10 cellular contexts compared by ENCODE assay signal in genomic region chr4:70863099-70863790, GRCh38. TPM values are rescaled to one million over a fixed set of nuclear protein-coding genes. Genes with fewer than 3 reads are reported as not detected.
DNase-seq lines count a peak whose midpoint lies in the region; ATAC-seq and TF ChIP-seq lines count a peak whose summit lies in the region.
"Had no signal": no experiment of that assay in that cellular context is flagged by ENCODE, and none has a peak within 500 bp of the region (broad histone marks: within the 10 kb centered on the region; RNA-seq: fewer than 3 reads in every experiment).

No MANE protein-coding gene starts in this region.

- intact Hi-C loops in activated CD4-positive, alpha-beta T cell treated with anti-CD3 and anti-CD28 coated beads for 36 hours (cut with DNase I, micrococcal nuclease), result loop anchor here in 1 of 2 experiments (1.0 kb wide), 1 partner anchor 23 kb away; no protein-coding TSS in a partner anchor

- no peaks in the 10 kb centered on the region for H3K9me3 Mint-ChIP-seq in activated CD4-positive, alpha-beta T cell treated with anti-CD3 and anti-CD28 coated beads for 36 hours (ENCODE audit: low read depth)
- H3K9me3 Mint-ChIP-seq in memory B cell (no peaks in the 10 kb centered on the region), HFFc6 (no peaks in the 10 kb centered on the region)

- peak; percentile 40 for DNase-seq in activated CD4-positive, alpha-beta T cell treated with anti-CD3 and anti-CD28 coated beads for 36 hours
- DNase-seq in activated CD4-positive, alpha-beta T cell treated with anti-CD3 and anti-CD28 coated beads for 4 hours, result no peak
- no peak for DNase-seq in memory B cell (ENCODE audit: low spot score in 2 of 2)
- DNase-seq in HFFc6, result no peak
- no peak for DNase-seq in activated gamma-delta T cell treated with Interleukin-2 at 50 U/mL for 16 hours
- no peak for DNase-seq in GM19238 (ENCODE audit: insufficient read length, low spot score)
- DNase-seq: NCI-H526 treated with DMSO at 0.1 percent for 48 hours, substantia nigra had no signal

- CTCF ChIA-PET in activated CD4-positive, alpha-beta T cell treated with anti-CD3 and anti-CD28 coated beads for 36 hours (lab: Charles Lee), result no interaction called here

- peaks cover 13% of the 10 kb centered on the region for H3K4me1 Mint-ChIP-seq in activated CD4-positive, alpha-beta T cell treated with anti-CD3 and anti-CD28 coated beads for 36 hours
- H3K4me1 Mint-ChIP-seq in memory B cell, result peaks cover 5% of the 10 kb centered on the region
- H3K4me1 Mint-ChIP-seq in HFFc6 (ENCODE audit: low read depth), result peaks cover 6% of the 10 kb centered on the region; the same call in 1 of the 2 replicates

- POLR2A ChIA-PET in activated CD4-positive, alpha-beta T cell treated with anti-CD3 and anti-CD28 coated beads for 36 hours (lab: Charles Lee), result no interaction called here

- H3K36me3 Mint-ChIP-seq in activated CD4-positive, alpha-beta T cell treated with anti-CD3 and anti-CD28 coated beads for 36 hours (ENCODE audit: low read depth), result no peaks in the 10 kb centered on the region
- H3K36me3 Mint-ChIP-seq in memory B cell, result no peaks in the 10 kb centered on the region
- no peaks in the 10 kb centered on the region for H3K36me3 Mint-ChIP-seq in HFFc6 (ENCODE audit: low read depth)

- peak overlapping the region; percentile 34 for H3K27ac Mint-ChIP-seq in activated CD4-positive, alpha-beta T cell treated with anti-CD3 and anti-CD28 coated beads for 36 hours
- peak overlapping the region; percentile 47 for H3K27ac Mint-ChIP-seq in memory B cell
- no peak overlapping the region for H3K27ac Mint-ChIP-seq in HFFc6

- H3K27me3 Mint-ChIP-seq in activated CD4-positive, alpha-beta T cell treated with anti-CD3 and anti-CD28 coated beads for 36 hours, result no peaks in the 10 kb centered on the region
- H3K27me3 Mint-ChIP-seq in memory B cell, result no peaks in the 10 kb centered on the region
- no peaks in the 10 kb centered on the region; the same call in 1 of the 2 replicates for H3K27me3 Mint-ChIP-seq in HFFc6 (ENCODE audit: insufficient read depth)

- no peak overlapping the region for H3K4me3 Mint-ChIP-seq in activated CD4-positive, alpha-beta T cell treated with anti-CD3 and anti-CD28 coated beads for 36 hours
- H3K4me3 Mint-ChIP-seq in memory B cell, result peak overlapping the region; percentile 27
- H3K4me3 Mint-ChIP-seq in HFFc6, result no peak overlapping the region

- ATAC-seq in activated CD4-positive, alpha-beta T cell treated with anti-CD3 and anti-CD28 coated beads for 36 hours, result peak; percentile 97
- ATAC-seq in GM19467 (IDR thresholded peaks at IDR 0.05; ENCODE audit: unreplicated experiment) (peak; percentile 63), HG03103 (IDR thresholded peaks at IDR 0.05; ENCODE audit: low read depth, unreplicated experiment) (peak; percentile 63), memory B cell (ENCODE audit: low read depth) (peak; percentile 37)

- no peak for TF ChIP-seq CTCF in HFFc6 (IDR thresholded peaks at IDR 0.05)

RNA-seq across cellular contexts. Expression of gene GRSF1, which starts 23.6 kb away (rescaled TPM):
- 100 to 1,000 TPM in 1 of 2 experiments, 10 to 100 TPM in 1; 96.8 to 115 TPM for total RNA-seq in activated CD4-positive, alpha-beta T cell treated with anti-CD3 and anti-CD28 coated beads for 36 hours
- 100 to 1,000 TPM in 5 of 6 experiments, 10 to 100 TPM in 1; 99.1 to 110 (median 109) TPM for total RNA-seq in HFFc6 (2021; fragmentation: NEBNext Ultra II Directional; extraction: Animal tissue kit (Norgen Biotek cat#: 25700))

RNA-seq across cellular contexts. Expression of gene MOB1B, which starts 38.9 kb away (rescaled TPM):
- total RNA-seq in activated CD4-positive, alpha-beta T cell treated with anti-CD3 and anti-CD28 coated beads for 36 hours, result 10 to 100 TPM; 18.5 to 21.9 TPM
- 10 to 100 TPM; 26.9 to 37.0 (median 33.8) TPM for total RNA-seq in HFFc6 (2021; fragmentation: NEBNext Ultra II Directional; extraction: Animal tissue kit (Norgen Biotek cat#: 25700))

Comparison
In these comparisons a context has a peak if more than half of its experiments do, and no peak if none do; other contexts are left out.
1. ATAC-seq: peak in every context shown above with its lines; median percentile 97 in activated CD4-positive, alpha-beta T cell treated with anti-CD3 and anti-CD28 coated beads for 36 hours; 63 in GM19467; 63 in HG03103; 37 in memory B cell.